In the genomic region with DNA sequence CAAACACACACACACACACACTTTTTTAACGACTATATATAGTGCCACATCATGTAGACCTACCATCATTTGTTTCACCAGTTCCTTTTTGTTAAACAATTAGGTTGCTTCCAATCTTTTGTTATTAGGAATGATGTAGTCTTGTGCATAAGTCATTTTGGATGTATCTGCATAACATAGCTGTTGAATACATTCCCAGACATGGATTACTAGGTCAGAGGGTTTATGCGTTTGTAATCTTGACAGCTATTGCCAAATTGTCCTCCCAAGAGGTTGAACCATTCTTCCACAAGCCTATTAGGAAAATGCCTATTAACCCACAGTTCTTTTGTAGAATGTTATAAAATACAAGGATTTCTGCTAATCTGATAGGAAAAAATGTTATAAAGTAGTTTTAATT, we compare ENCODE assay signal across 20 cellular contexts.
DNase-seq lines count a peak whose midpoint lies in the region; ATAC-seq, FAIRE-seq and TF ChIP-seq lines count a peak whose summit lies in the region.
"Had no signal": no experiment of that assay in that cellular context is flagged by ENCODE, and none has a peak within 500 bp of the region (broad histone marks: within the 10 kb centered on the region; RNA-seq: fewer than 3 reads in every experiment).

No MANE protein-coding gene starts in this region.

- H3K27me3 ChIP-seq in A673 (replicated peaks; ENCODE audit: insufficient read depth, low read depth, low read length, poor library complexity), result no peaks in the 10 kb centered on the region

- H3K27me3 Mint-ChIP-seq in memory B cell, result no peaks in the 10 kb centered on the region
- H3K27me3 Mint-ChIP-seq: B cell; CD4-positive, alpha-beta memory T cell had no signal

- CTCF ChIA-PET in A673 (lab: Charles Lee), result no interaction called here

- no peaks in the 10 kb centered on the region for H3K36me3 ChIP-seq in A673 (ENCODE audit: insufficient read depth, low read length, poor library complexity, severe bottlenecking)

- intact Hi-C loops in A673 (cut with micrococcal nuclease; ENCODE audit: unreplicated experiment), result loop anchor here (5.0 kb wide), 1 partner anchor 68 kb away; no protein-coding TSS in a partner anchor

- POLR2A ChIA-PET in A673 (lab: Charles Lee; ENCODE audit: low non-redundant PET), result no interaction called here

- no TSS peak for BruUV-seq in A673 (replicated peaks; lab: Mats Ljungman, UMichigan)

- no peak overlapping the region for H3K4me3 ChIP-seq in A673 (ENCODE audit: low read depth, low read length, poor library complexity, severe bottlenecking)
- H3K4me3 ChIP-seq: GM12878 had no signal

- no peak for ATAC-seq in memory B cell (ENCODE audit: low read depth)

- H3K27ac ChIP-seq in A673 (ENCODE audit: low read depth, low read length, poor library complexity, severe bottlenecking), result no peak overlapping the region

- H3K36me3 Mint-ChIP-seq in memory B cell, result peaks cover 16% of the 10 kb centered on the region

- DNase-seq in A673 (ENCODE audit: low spot score), result peak; percentile 24
- no peak for DNase-seq in H54 (ENCODE audit: insufficient read length, low spot score)
- peak; percentile 70 for DNase-seq in fibroblast of gingiva (ENCODE audit: low read depth)
- no peak for DNase-seq in memory B cell (ENCODE audit: low spot score in 2 of 2)
- no peak for DNase-seq in NCI-H510A treated with DMSO at 0.1 percent for 48 hours (lab: John Stamatoyannopoulos, UW)
- no peak for DNase-seq in HPDE6-E6E7 (ENCODE audit: extremely low spot score)
- DNase-seq in NCI-H2171 treated with DMSO at 0.1 percent for 48 hours (lab: John Stamatoyannopoulos, UW), result no peak
- no peak for DNase-seq in NCI-H526 treated with DMSO at 0.1 percent for 48 hours (lab: John Stamatoyannopoulos, UW)
- DNase-seq: 8988T; CD4-positive, alpha-beta memory T cell; DMS79; Karpas-422; NCI-H1105 treated with DMSO at 0.1 percent for 48 hours; NCI-H187 treated with DMSO at 0.1 percent for 48 hours; NCI-H2171; NCI-H524; OCI-M1; RPMI8226 had no signal

- TF ChIP-seq POLR2A in H54 (IDR thresholded peaks at IDR 0.05; ENCODE audit: low read depth, low read length), result no peak

- peak; percentile 87 for FAIRE-seq in H54 (lab: Jason Lieb, UNC)
- FAIRE-seq: GM12878 had no signal

- H3K9me3 ChIP-seq in A673 (ENCODE audit: low read depth, low read length, poor library complexity, severe bottlenecking), result no peaks in the 10 kb centered on the region

- TF ChIP-seq CTCF in A673 (conservative IDR thresholded peaks at IDR 0.05; ENCODE audit: low read depth, low read length), result no peak

- H3K4me1 ChIP-seq in A673 (ENCODE audit: insufficient read depth, low read length, poor library complexity, severe bottlenecking), result peaks cover 9% of the 10 kb centered on the region

- no peaks in the 10 kb centered on the region for H3K9me3 Mint-ChIP-seq in memory B cell
- H3K9me3 Mint-ChIP-seq: CD4-positive, alpha-beta memory T cell had no signal

- peaks cover 15% of the 10 kb centered on the region for H3K4me1 Mint-ChIP-seq in memory B cell
- H3K4me1 Mint-ChIP-seq: CD4-positive, alpha-beta memory T cell had no signal

- H3K4me3 Mint-ChIP-seq in memory B cell, result no peak overlapping the region
- H3K4me3 Mint-ChIP-seq: B cell; CD4-positive, alpha-beta memory T cell had no signal

- H3K27ac Mint-ChIP-seq in memory B cell, result peak overlapping the region; percentile 59
- H3K27ac Mint-ChIP-seq: B cell had no signal

Comparison
In these comparisons a context has a peak if more than half of its experiments do, and no peak if none do; other contexts are left out.
1. DNase-seq: peak in A673 (single experiment) and fibroblast of gingiva (single experiment); none in H54 (single experiment), memory B cell (0 of 2), NCI-H510A treated with DMSO at 0.1 percent for 48 hours (single experiment), HPDE6-E6E7 (single experiment), NCI-H2171 treated with DMSO at 0.1 percent for 48 hours (single experiment) and NCI-H526 treated with DMSO at 0.1 percent for 48 hours (single experiment).